In the genomic region with DNA sequence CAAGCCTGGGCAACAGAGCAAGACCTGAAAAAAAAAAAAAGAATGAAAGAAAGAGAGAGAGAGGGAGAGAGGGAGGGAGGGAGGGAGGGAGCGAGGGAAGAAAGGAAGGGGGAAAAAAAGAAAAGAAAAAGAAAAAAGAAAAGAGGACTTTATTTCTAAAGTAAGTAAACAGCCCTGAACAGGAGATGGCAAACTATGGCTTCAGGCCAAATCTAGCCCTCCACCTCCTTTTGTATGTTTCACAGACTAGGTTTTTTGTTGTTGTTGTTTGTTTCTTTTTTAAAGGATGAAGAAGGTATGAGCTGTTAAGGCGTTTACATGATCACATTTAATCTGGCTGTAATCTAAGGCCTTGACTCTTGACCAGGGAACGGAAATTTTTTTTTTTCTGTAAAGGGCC, we compare ENCODE assay signal across 3 cellular contexts.
"Had no signal": no experiment of that assay in that cellular context is flagged by ENCODE, and none has a peak within 500 bp of the region (broad histone marks: within the 10 kb centered on the region; RNA-seq: fewer than 3 reads in every experiment).

No MANE protein-coding gene starts in this region.

- DNase-seq: H9 had no signal

- H3K9me3 Mint-ChIP-seq: H9 had no signal

- H3K4me3 Mint-ChIP-seq: GM23338, H9 had no signal

- H3K4me2 ChIP-seq: GM23338 had no signal

- H2AFZ ChIP-seq: GM23338 had no signal

- H3K27ac Mint-ChIP-seq: GM23338, H9 had no signal

- H3K4me3 ChIP-seq: GM23338, K562 had no signal

- ATAC-seq: GM23338, K562 had no signal
